In the genomic region with DNA sequence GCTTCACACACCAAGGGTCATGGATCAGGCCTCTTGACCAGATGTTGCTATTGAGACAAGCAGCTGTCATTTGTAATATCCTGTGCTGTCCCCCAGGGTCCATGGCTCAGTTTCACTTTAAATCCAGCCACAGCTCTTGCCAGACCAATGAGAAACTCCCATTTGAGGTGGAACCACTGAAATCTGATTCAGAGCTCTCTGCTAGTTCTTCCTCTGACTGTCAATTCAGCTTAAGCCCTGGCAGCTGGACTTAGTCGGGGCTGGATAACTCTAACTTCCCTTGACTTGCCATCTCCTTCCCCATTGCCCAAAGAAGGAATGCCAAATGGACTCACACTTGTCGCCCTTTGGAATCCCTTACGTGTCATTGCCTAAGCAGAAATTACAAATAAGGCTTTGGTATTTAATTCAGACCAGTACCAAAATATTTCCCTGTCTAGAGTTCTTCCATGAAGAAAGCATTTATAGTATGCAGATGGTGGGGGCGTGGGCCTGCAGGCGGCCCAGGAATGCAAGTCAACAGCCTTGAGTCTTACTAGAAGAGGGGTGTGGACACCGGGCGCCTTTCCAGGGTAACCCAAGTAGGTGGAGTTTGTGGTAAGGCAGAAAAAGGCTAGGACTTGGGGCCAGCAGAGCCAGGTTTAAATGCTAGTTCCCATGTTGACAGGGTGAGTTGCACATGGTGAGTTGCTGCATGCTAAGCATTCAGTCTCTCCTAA, we compare ENCODE assay signal across 8 cellular contexts.
DNase-seq lines count a peak whose midpoint lies in the region; ATAC-seq and TF ChIP-seq lines count a peak whose summit lies in the region.

No MANE protein-coding gene starts in this region.

- H3K27me3 Mint-ChIP-seq in type B pancreatic cell: no peaks in the 10 kb centered on the region
- no peaks in the 10 kb centered on the region for H3K27me3 Mint-ChIP-seq in progenitor cell of endocrine pancreas

- TF ChIP-seq CTCF in type B pancreatic cell (conservative IDR thresholded peaks at IDR 0.05) (no peak), progenitor cell of endocrine pancreas (IDR thresholded peaks at IDR 0.05; ENCODE audit: unreplicated experiment) (no peak)

- H3K9me3 Mint-ChIP-seq in type B pancreatic cell: peaks cover 4% of the 10 kb centered on the region
- no peaks in the 10 kb centered on the region for H3K9me3 Mint-ChIP-seq in progenitor cell of endocrine pancreas (ENCODE audit: low read depth)

- H3K36me3 Mint-ChIP-seq in type B pancreatic cell (no peaks in the 10 kb centered on the region), progenitor cell of endocrine pancreas (ENCODE audit: insufficient read depth) (no peaks in the 10 kb centered on the region)

- H3K4me1 Mint-ChIP-seq in type B pancreatic cell (ENCODE audit: unreplicated experiment) (peaks cover 15% of the 10 kb centered on the region), progenitor cell of endocrine pancreas (ENCODE audit: low read depth) (peaks cover 3% of the 10 kb centered on the region)

- H3K27ac Mint-ChIP-seq in type B pancreatic cell (peak overlapping the region; percentile 91), progenitor cell of endocrine pancreas (no peak overlapping the region)

- ATAC-seq in GM19463 (IDR thresholded peaks at IDR 0.05; ENCODE audit: unreplicated experiment): peak; percentile 80
- ATAC-seq in HG03520 (IDR thresholded peaks at IDR 0.05; ENCODE audit: unreplicated experiment): peak; percentile 59

- DNase-seq in A172 (ENCODE audit: low spot score) (peak; percentile 93), amniotic epithelial cell (ENCODE audit: low read depth) (peak; percentile 96), iPS-NIHi11 (ENCODE audit: low spot score) (peak; percentile 74), type B pancreatic cell (ENCODE audit: extremely low spot score, unreplicated experiment) (no peak), progenitor cell of endocrine pancreas (ENCODE audit: low spot score, unreplicated experiment) (no peak), AML-193 (lab: John Stamatoyannopoulos, UW) (no peak)

- H3K4me3 Mint-ChIP-seq in type B pancreatic cell: peak overlapping the region; percentile 61
- H3K4me3 Mint-ChIP-seq in progenitor cell of endocrine pancreas (ENCODE audit: low read depth): no peak overlapping the region

Comparison
In these comparisons a context has a peak if more than half of its experiments do, and no peak if none do; other contexts are left out.
1. DNase-seq: peak in A172 (single experiment), amniotic epithelial cell (single experiment) and iPS-NIHi11 (single experiment); none in type B pancreatic cell (single experiment), progenitor cell of endocrine pancreas (single experiment) and AML-193 (0 of 2).